30 cellular contexts compared by ENCODE assay signal in the genomic region with DNA sequence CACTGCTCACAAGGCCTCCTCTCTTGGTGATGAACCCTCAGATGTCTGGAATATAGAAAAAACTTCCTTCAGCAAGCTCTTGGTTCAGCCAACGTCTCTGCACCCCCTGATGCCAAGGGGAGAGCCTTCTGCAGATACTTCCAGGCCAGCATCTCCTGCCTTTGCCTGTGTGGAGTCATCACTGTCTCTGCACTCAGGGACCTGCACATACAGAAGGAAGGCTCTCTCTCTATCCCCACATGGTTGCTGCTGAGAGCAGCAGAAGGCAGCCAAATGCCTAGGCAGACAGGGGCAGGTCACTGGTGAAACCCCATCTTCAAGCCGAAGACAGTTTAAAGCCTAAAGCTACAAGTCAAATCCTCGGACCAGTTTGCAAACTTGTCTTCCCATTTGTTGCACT.
"Had no signal": no experiment of that assay in that cellular context is flagged by ENCODE, and none has a peak within 500 bp of the region (broad histone marks: within the 10 kb centered on the region; RNA-seq: fewer than 3 reads in every experiment).

No MANE protein-coding gene starts in this region.

- ATAC-seq: esophagus mucosa; foreskin keratinocyte; gastroesophageal sphincter; heart right ventricle; left colon; lower lobe of right lung; natural killer cell treated with Interleukin-12 subunit alpha and Interleukin-12 subunit beta and Interleukin-15 and Interleukin-18, amount 100 ng/mL, for 72 hours; right lobe of liver; stimulated activated naive B cell treated with anti-CD40 and anti-IgM and Interleukin-4, amounts not matched to agents 10 μg/mL and 1 μg/mL and 100 μg/mL, for 72 hours; stimulated activated naive CD8-positive, alpha-beta T cell treated with anti-CD3 and anti-CD28 coated beads, Interleukin-15, amount 100 ng/mL, for 72 hours; upper lobe of right lung had no signal

- H3K27me3 Mint-ChIP-seq: natural killer cell treated with Interleukin-12 subunit alpha and Interleukin-12 subunit beta and Interleukin-15 and Interleukin-18, amount 100 ng/mL, for 72 hours; progenitor cell of endocrine pancreas had no signal

- H3K4me3 Mint-ChIP-seq: memory B cell; naive B cell; natural killer cell treated with Interleukin-12 subunit alpha and Interleukin-12 subunit beta and Interleukin-15 and Interleukin-18, amount 100 ng/mL, for 72 hours; neural crest cell; stimulated activated naive B cell treated with anti-CD40 and anti-IgM and Interleukin-4, amounts not matched to agents 10 μg/mL and 1 μg/mL and 100 μg/mL, for 72 hours; stimulated activated naive CD8-positive, alpha-beta T cell treated with anti-CD3 and anti-CD28 coated beads, Interleukin-15, amount 100 ng/mL, for 72 hours had no signal

- DNase-seq: cortex of kidney; effector CD4-positive, alpha-beta T cell; foreskin keratinocyte; heart right ventricle; hippocampal formation; kidney glomerular epithelial cell; left colon; left ventricle myocardium inferior; lower lobe of right lung; naive B cell; right lobe of liver; small intestine; stimulated activated CD4-positive, alpha-beta T cell treated with anti-CD3 and anti-CD28 coated beads, Interleukin-15, amount 100 ng/mL, for 24 hours; stimulated activated CD4-positive, alpha-beta T cell treated with anti-CD3 and anti-CD28 coated beads, Interleukin-2, amount 100 ng/mL, for 48 hours; stimulated activated naive B cell treated with anti-CD40 and anti-IgM and Interleukin-4, amounts not matched to agents 10 μg/mL and 1 μg/mL and 100 μg/mL, for 72 hours; stimulated activated naive CD8-positive, alpha-beta T cell treated with anti-CD3 and anti-CD28 coated beads, Interleukin-15, amount 100 ng/mL, for 72 hours; transverse colon; upper lobe of right lung; uterus had no signal

- H3K27ac ChIP-seq: epithelial cell of prostate, foreskin keratinocyte, gastroesophageal sphincter, heart right ventricle, left ventricle myocardium inferior, lower lobe of right lung, parathyroid adenoma, right lobe of liver, suprapubic skin, transverse colon, upper lobe of right lung, uterus had no signal

- H3K9me3 ChIP-seq: gastroesophageal sphincter, neutrophil, right lobe of liver, suprapubic skin, upper lobe of right lung, uterus had no signal

- H3K27me3 ChIP-seq: foreskin keratinocyte, gastroesophageal sphincter, neutrophil, right lobe of liver, suprapubic skin, transverse colon, upper lobe of right lung, uterus had no signal

- H3K36me3 Mint-ChIP-seq: memory B cell; natural killer cell treated with Interleukin-12 subunit alpha and Interleukin-12 subunit beta and Interleukin-15 and Interleukin-18, amount 100 ng/mL, for 72 hours; stimulated activated naive B cell treated with anti-CD40 and anti-IgM and Interleukin-4, amounts not matched to agents 10 μg/mL and 1 μg/mL and 100 μg/mL, for 72 hours had no signal

- FAIRE-seq: islet of Langerhans, small intestine had no signal

- H3K36me3 ChIP-seq: gastroesophageal sphincter, heart right ventricle, left ventricle myocardium inferior, lower lobe of right lung, neutrophil, right lobe of liver, suprapubic skin, transverse colon, upper lobe of right lung, uterus had no signal

- H3K4me3 ChIP-seq: gastroesophageal sphincter, heart right ventricle, left ventricle myocardium inferior, lower lobe of right lung, right lobe of liver, suprapubic skin, transverse colon, upper lobe of right lung, uterus had no signal

- H3K4me1 Mint-ChIP-seq: naive B cell had no signal

- H3K27ac Mint-ChIP-seq: memory B cell; natural killer cell treated with Interleukin-12 subunit alpha and Interleukin-12 subunit beta and Interleukin-15 and Interleukin-18, amount 100 ng/mL, for 72 hours; stimulated activated naive B cell treated with anti-CD40 and anti-IgM and Interleukin-4, amounts not matched to agents 10 μg/mL and 1 μg/mL and 100 μg/mL, for 72 hours; stimulated activated naive CD8-positive, alpha-beta T cell treated with anti-CD3 and anti-CD28 coated beads, Interleukin-15, amount 100 ng/mL, for 72 hours had no signal
